In the genomic region with DNA sequence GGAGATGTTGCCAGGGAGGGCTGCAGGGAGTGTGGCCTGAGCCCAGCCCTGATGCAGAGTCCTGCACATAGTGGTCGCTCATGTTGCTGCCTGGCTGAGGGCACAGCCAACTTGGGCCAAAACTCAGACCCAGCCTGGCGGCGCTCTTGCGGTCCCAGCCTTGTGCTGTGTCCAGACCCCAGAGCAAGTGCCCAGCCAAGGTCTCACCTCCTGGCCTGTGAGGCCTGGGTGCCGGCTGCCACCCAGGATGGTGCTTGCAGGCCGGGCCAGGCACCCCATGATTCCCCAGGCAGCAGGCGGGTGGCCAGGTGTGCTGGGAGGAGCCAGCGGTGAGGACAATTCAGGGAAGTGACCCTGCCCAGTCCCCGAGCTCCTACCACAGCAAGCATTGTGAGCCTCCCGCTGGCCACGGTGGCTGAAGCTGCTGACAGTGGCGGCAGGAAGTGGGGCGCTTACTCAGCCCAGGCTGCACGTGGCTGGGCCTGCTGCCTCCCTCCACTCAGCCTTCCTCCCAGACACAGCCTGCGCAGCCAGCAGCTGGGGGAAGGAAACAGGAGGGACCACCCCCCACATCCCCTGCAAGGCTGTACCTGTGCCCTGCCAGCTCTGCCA, we compare ENCODE assay signal across 1 cellular context.
A peak's percentile ranks its signal among the peaks of the same experiment; 100 is the strongest.
TF ChIP-seq lines count a peak whose summit lies in the region.

No MANE protein-coding gene starts in this region.

TF ChIP-seq in endothelial cell of umbilical vein, 7 proteins besides CTCF, POLR2A, EP300 and RAD21 (continued from another document):
- no peak for TF ChIP-seq EZH2 (IDR thresholded peaks at IDR 0.05; ENCODE audit: borderline replicate concordance, low read depth, low read length, severe bottlenecking)
- peak; percentile 98 for TF ChIP-seq MYC (IDR thresholded peaks at IDR 0.05; ENCODE audit: low read depth, low read length)
- TF ChIP-seq JUN (IDR thresholded peaks at IDR 0.05; ENCODE audit: borderline replicate concordance, insufficient read depth, insufficient read length, low read depth): no peak
- peak; percentile 84 for TF ChIP-seq FOS (IDR thresholded peaks at IDR 0.05; ENCODE audit: borderline replicate concordance, insufficient read depth, low read length)
